Comparison of ENCODE assay signal across 9 cellular contexts in the genomic region with DNA sequence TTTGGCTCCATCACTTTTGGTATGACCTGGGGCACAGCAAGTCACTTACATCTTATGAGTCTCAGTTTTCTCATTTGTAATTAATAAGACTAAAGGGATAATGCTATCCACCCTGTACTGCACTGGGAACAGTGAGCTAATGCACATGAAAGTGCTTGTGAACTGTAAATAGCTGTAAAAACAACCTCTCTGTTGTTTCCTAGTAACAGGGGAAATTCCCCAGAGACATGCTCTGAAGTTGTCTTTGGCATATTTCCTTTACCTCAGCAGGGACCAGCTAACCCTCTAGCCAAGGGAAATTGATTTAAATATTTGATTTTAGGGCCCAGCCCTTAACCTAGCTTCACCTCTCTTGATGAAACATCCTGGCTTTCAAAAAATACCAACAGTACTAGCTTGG. TPM values are rescaled to one million over a fixed set of nuclear protein-coding genes. Genes with fewer than 3 reads are reported as not detected.
DNase-seq lines count a peak whose midpoint lies in the region; ATAC-seq, FAIRE-seq and TF ChIP-seq lines count a peak whose summit lies in the region.
"Had no signal": no experiment of that assay in that cellular context is flagged by ENCODE, and none has a peak within 500 bp of the region (broad histone marks: within the 10 kb centered on the region; RNA-seq: fewer than 3 reads in every experiment).

No MANE protein-coding gene starts in this region.

- no peaks in the 10 kb centered on the region for H3K27me3 Mint-ChIP-seq in WTC11 (ENCODE audit: low read depth)

- no peaks in the 10 kb centered on the region for H3K27me3 ChIP-seq in bronchial epithelial cell (ENCODE audit: control insufficient read depth, insufficient read depth, low read length)

- H3K36me3 Mint-ChIP-seq in WTC11 = no peaks in the 10 kb centered on the region

- TF ChIP-seq CTCF in bronchial epithelial cell (IDR thresholded peaks at IDR 0.05; ENCODE audit: insufficient read depth, low read length, severe bottlenecking) (no peak), WTC11 (IDR thresholded peaks at IDR 0.05) (no peak)

- peak; percentile 52 for DNase-seq in DMS153 treated with DMSO at 0.1 percent for 48 hours (lab: John Stamatoyannopoulos, UW; ENCODE audit: unreplicated experiment)
- peak; percentile 15 for DNase-seq in bronchial epithelial cell (ENCODE audit: low read depth)
- DNase-seq in WTC11 (ENCODE audit: low spot score) = no peak
- no peak for DNase-seq in A172 (ENCODE audit: low spot score)
- no peak for DNase-seq in Ammon's horn (ENCODE audit: low spot score)
- no peak for DNase-seq in HCEC 1CT
- DNase-seq: NCI-H1930 had no signal

- no peak for FAIRE-seq in bronchial epithelial cell (lab: Jason Lieb, UNC)

- H3K4me1 Mint-ChIP-seq in WTC11 = peaks cover 14% of the 10 kb centered on the region

- POLR2A ChIA-PET in WTC11 (lab: Charles Lee) = no interaction called here

- no peaks in the 10 kb centered on the region for H3K9me3 Mint-ChIP-seq in WTC11

- no peak overlapping the region for H3K4me3 ChIP-seq in bronchial epithelial cell (ENCODE audit: low read depth, low read length)

- H3K4me3 Mint-ChIP-seq in WTC11 = no peak overlapping the region

- H3K27ac Mint-ChIP-seq in WTC11 = no peak overlapping the region

- ATAC-seq in GM19043 (IDR thresholded peaks at IDR 0.05; ENCODE audit: low read depth, unreplicated experiment) (peak; percentile 57), HG03103 (IDR thresholded peaks at IDR 0.05; ENCODE audit: low read depth, unreplicated experiment) (peak; percentile 63), WTC11 (no peak)

- CTCF ChIA-PET in WTC11 (lab: Charles Lee) = no interaction called here

- H3K36me3 ChIP-seq in bronchial epithelial cell (ENCODE audit: control insufficient read depth, insufficient read depth, low read length) = no peaks in the 10 kb centered on the region

TF ChIP-seq in WTC11, 78 proteins besides CTCF, POLR2A, EP300 and RAD21:
- TF ChIP-seq ERG (CRISPR knock-in tag; IDR thresholded peaks at IDR 0.05) (no peak), FOXK1 (CRISPR knock-in tag; IDR thresholded peaks at IDR 0.05) (no peak), ETV6 (CRISPR knock-in tag; IDR thresholded peaks at IDR 0.05) (no peak), KAT7 (CRISPR knock-in tag; IDR thresholded peaks at IDR 0.05; ENCODE audit: borderline replicate concordance) (no peak), RELA (CRISPR knock-in tag; IDR thresholded peaks at IDR 0.05; ENCODE audit: borderline replicate concordance) (no peak), CREM (CRISPR knock-in tag; IDR thresholded peaks at IDR 0.05) (no peak)
- TF ChIP-seq, protein P1, sequence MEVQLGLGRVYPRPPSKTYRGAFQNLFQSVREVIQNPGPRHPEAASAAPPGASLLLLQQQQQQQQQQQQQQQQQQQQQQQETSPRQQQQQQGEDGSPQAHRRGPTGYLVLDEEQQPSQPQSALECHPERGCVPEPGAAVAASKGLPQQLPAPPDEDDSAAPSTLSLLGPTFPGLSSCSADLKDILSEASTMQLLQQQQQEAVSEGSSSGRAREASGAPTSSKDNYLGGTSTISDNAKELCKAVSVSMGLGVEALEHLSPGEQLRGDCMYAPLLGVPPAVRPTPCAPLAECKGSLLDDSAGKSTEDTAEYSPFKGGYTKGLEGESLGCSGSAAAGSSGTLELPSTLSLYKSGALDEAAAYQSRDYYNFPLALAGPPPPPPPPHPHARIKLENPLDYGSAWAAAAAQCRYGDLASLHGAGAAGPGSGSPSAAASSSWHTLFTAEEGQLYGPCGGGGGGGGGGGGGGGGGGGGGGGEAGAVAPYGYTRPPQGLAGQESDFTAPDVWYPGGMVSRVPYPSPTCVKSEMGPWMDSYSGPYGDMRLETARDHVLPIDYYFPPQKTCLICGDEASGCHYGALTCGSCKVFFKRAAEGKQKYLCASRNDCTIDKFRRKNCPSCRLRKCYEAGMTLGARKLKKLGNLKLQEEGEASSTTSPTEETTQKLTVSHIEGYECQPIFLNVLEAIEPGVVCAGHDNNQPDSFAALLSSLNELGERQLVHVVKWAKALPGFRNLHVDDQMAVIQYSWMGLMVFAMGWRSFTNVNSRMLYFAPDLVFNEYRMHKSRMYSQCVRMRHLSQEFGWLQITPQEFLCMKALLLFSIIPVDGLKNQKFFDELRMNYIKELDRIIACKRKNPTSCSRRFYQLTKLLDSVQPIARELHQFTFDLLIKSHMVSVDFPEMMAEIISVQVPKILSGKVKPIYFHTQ (CRISPR knock-in tag; IDR thresholded peaks at IDR 0.05) = no peak

RNA-seq across cellular contexts. Expression of gene CYSLTR1, which starts 6.1 kb away (rescaled TPM):
- total RNA-seq in bronchial epithelial cell (not detected in 2 replicates), WTC11 (2021) (0.07 TPM in 3 replicates)
- not detected in 2 replicates for total RNA-seq in A172 (2014; rRNA removed; shearing (Covaris generic))

Comparison
In these comparisons a context has a peak if more than half of its experiments do, and no peak if none do; other contexts are left out.
1. DNase-seq: peak in DMS153 treated with DMSO at 0.1 percent for 48 hours (single experiment) and bronchial epithelial cell (single experiment); none in WTC11 (single experiment), A172 (single experiment), Ammon's horn (single experiment) and HCEC 1CT (single experiment).